Comparison of ENCODE assay signal across 19 cellular contexts in genomic region chr1:63330331-63330916, GRCh38. TPM values are rescaled to one million over a fixed set of nuclear protein-coding genes. Genes with fewer than 3 reads are reported as not detected.
DNase-seq lines count a peak whose midpoint lies in the region; ATAC-seq, FAIRE-seq and TF ChIP-seq lines count a peak whose summit lies in the region.
"Had no signal": no experiment of that assay in that cellular context is flagged by ENCODE, and none has a peak within 500 bp of the region (broad histone marks: within the 10 kb centered on the region; RNA-seq: fewer than 3 reads in every experiment).

No MANE protein-coding gene starts in this region.

- ATAC-seq in stimulated activated naive B cell treated with anti-CD40 and anti-IgM and Interleukin-4, amounts not matched to agents 10 μg/mL and 1 μg/mL and 100 μg/mL, for 72 hours (replicated peaks), result no peak
- no peak for ATAC-seq in HepG2
- ATAC-seq: activated CD8-positive, alpha-beta T cell treated with anti-CD3 and anti-CD28 coated beads for 36 hours; left lung had no signal

- 15 to 22% methylated on average over 18 to 28 of the region's 28 CpGs for whole genome bisulfite sequencing in GM23248 (ENCODE audit: low coverage in 1 of 2, low lambda C conversion rate in 2 of 2, missing lambda C conversion rate in 2 of 2), 2 experiments
- WGBS in HepG2 (ENCODE audit: low lambda C conversion rate), result 27% methylated on average over 18 of the region's 28 CpGs

- no peak for DNase-seq in activated naive CD4-positive, alpha-beta T cell treated with anti-CD3 and anti-CD28 coated beads for 36 hours
- no peak for DNase-seq in activated naive CD4-positive, alpha-beta T cell treated with Interleukin-2 at 50 U/mL for 16 hours
- no peak for DNase-seq in activated T-helper 1 cell treated with anti-CD3 and anti-CD28 coated beads, Interleukin-12 subunit alpha, Interleukin-12 subunit beta, Interleukin-2, Interleukin-4 antibody, amounts not matched to agents 30 ng/mL and 10 ng/mL and 1 ng/mL, durations not matched to agents 14 hours and 24 hours and 36 hours (ENCODE audit: low spot score)
- DNase-seq in stimulated activated naive B cell treated with anti-CD40 and anti-IgM and Interleukin-4, amounts not matched to agents 10 μg/mL and 1 μg/mL and 100 μg/mL, for 72 hours, result no peak
- DNase-seq in GM23248 (no peak), HepG2 (ENCODE audit: low spot score) (no peak), DMS53 treated with DMSO at 0.1 percent for 48 hours (lab: John Stamatoyannopoulos, UW; ENCODE audit: unreplicated experiment) (no peak)
- DNase-seq: activated CD8-positive, alpha-beta T cell treated with anti-CD3 and anti-CD28 coated beads for 36 hours; NCI-H1436 treated with DMSO at 0.1 percent for 48 hours; NCI-H345; SJCRH30; stimulated activated CD4-positive, alpha-beta T cell treated with anti-CD3 and anti-CD28 coated beads, Interleukin-4, amount 100 ng/mL, for 1 hour; trophoblast cell had no signal

- TF ChIP-seq POLR2A in HepG2 (IDR thresholded peaks at IDR 0.05; ENCODE audit: insufficient read depth in 1 of 2, low read depth in 2 of 2, low read length in 2 of 2), result no peak

- no peak overlapping the region for H3K27ac Mint-ChIP-seq in activated naive CD4-positive, alpha-beta T cell treated with anti-CD3 and anti-CD28 coated beads for 36 hours
- H3K27ac Mint-ChIP-seq in activated T-helper 1 cell treated with anti-CD3 and anti-CD28 coated beads, Interleukin-12 subunit alpha, Interleukin-12 subunit beta, Interleukin-2, Interleukin-4 antibody, amounts not matched to agents 30 ng/mL and 10 ng/mL and 1 ng/mL, durations not matched to agents 14 hours and 24 hours and 36 hours, result peak overlapping the region; percentile 1
- peak overlapping the region; percentile 75 for H3K27ac Mint-ChIP-seq in stimulated activated naive B cell treated with anti-CD40 and anti-IgM and Interleukin-4, amounts not matched to agents 10 μg/mL and 1 μg/mL and 100 μg/mL, for 72 hours
- H3K27ac Mint-ChIP-seq: activated CD8-positive, alpha-beta T cell treated with anti-CD3 and anti-CD28 coated beads for 36 hours had no signal

- H3K36me3 Mint-ChIP-seq in activated naive CD4-positive, alpha-beta T cell treated with anti-CD3 and anti-CD28 coated beads for 36 hours (ENCODE audit: low read depth), result no peaks in the 10 kb centered on the region
- H3K36me3 Mint-ChIP-seq in activated T-helper 1 cell treated with anti-CD3 and anti-CD28 coated beads, Interleukin-12 subunit alpha, Interleukin-12 subunit beta, Interleukin-2, Interleukin-4 antibody, amounts not matched to agents 30 ng/mL and 10 ng/mL and 1 ng/mL, durations not matched to agents 14 hours and 24 hours and 36 hours (ENCODE audit: low read depth), result peaks cover 3% of the 10 kb centered on the region
- peaks cover 16 to 19% of the 10 kb centered on the region in 2 donors for H3K36me3 Mint-ChIP-seq in stimulated activated naive B cell treated with anti-CD40 and anti-IgM and Interleukin-4, amounts not matched to agents 10 μg/mL and 1 μg/mL and 100 μg/mL, for 72 hours

- H3K4me1 ChIP-seq in iPS-20b (ENCODE audit: insufficient read depth, low read length) (peaks cover 27% of the 10 kb centered on the region; the same call in 1 of the 2 replicates), GM23248 (ENCODE audit: insufficient read depth) (no peaks in the 10 kb centered on the region), HepG2 (ENCODE audit: insufficient read depth, low read length) (peaks cover 22% of the 10 kb centered on the region)
- H3K4me1 ChIP-seq: SJCRH30 had no signal

- no peaks in the 10 kb centered on the region for H3F3A ChIP-seq in GM23248 (ENCODE audit: insufficient read depth)

- TF ChIP-seq EP300 in HepG2 (IDR thresholded peaks at IDR 0.05; ENCODE audit: low read depth in 2 of 2, low read length in 2 of 2) (no peak), HepG2 (CRISPR knock-in tag; IDR thresholded peaks at IDR 0.05; ENCODE audit: borderline replicate concordance) (no peak)

- no peak overlapping the region for H3K4me2 ChIP-seq in GM23248 (ENCODE audit: unreplicated experiment)
- H3K4me2 ChIP-seq in HepG2 (ENCODE audit: low read depth, low read length), result no peak overlapping the region

- H3K27ac ChIP-seq in iPS-20b (ENCODE audit: low read length) (no peak overlapping the region), GM23248 (no peak overlapping the region), HepG2 (ENCODE audit: extremely low read length, insufficient read depth, low read length) (no peak overlapping the region)
- H3K27ac ChIP-seq: cardiac muscle cell, left lung, SJCRH30 had no signal

- H3K4me3 ChIP-seq in iPS-20b (ENCODE audit: low read length) (peak overlapping the region; percentile 63), GM23248 (no peak overlapping the region), HepG2 (replicated peaks in 1 of 3; ENCODE audit: insufficient read depth in 1 of 3, low read depth in 2 of 3, low read length in 3 of 3) (no peak overlapping the region)
- H3K4me3 ChIP-seq: cardiac muscle cell, left lung, SJCRH30 had no signal

- POLR2A ChIA-PET in HepG2 (lab: Yijun Ruan, JAX), result no interaction called here

- H3K27me3 ChIP-seq in iPS-20b (ENCODE audit: insufficient read depth, low read length), result peaks cover 90% of the 10 kb centered on the region
- H3K27me3 ChIP-seq in GM23248 (replicated peaks; ENCODE audit: insufficient read depth), result peaks cover 88% of the 10 kb centered on the region
- peaks cover 6 to 62% of the 10 kb centered on the region in 2 experiments for H3K27me3 ChIP-seq in HepG2 (ENCODE audit: control insufficient read depth in 1 of 2, insufficient read depth in 2 of 2, low read length in 2 of 2)
- H3K27me3 ChIP-seq: SJCRH30 had no signal

- H2AFZ ChIP-seq in GM23248, result no peak overlapping the region
- H2AFZ ChIP-seq in HepG2 (ENCODE audit: low read length), result no peak overlapping the region

- H3K9me3 ChIP-seq in iPS-20b (ENCODE audit: insufficient read depth, low read depth, low read length), result no peaks in the 10 kb centered on the region
- no peaks in the 10 kb centered on the region for H3K9me3 ChIP-seq in GM23248 (ENCODE audit: low read depth)
- no peaks in the 10 kb centered on the region for H3K9me3 ChIP-seq in HepG2 (ENCODE audit: low read length)
- H3K9me3 ChIP-seq: left lung, SJCRH30 had no signal

- H3K9ac ChIP-seq in iPS-20b (ENCODE audit: low read depth, low read length) (peak overlapping the region; percentile 5; the same call in 1 of the 2 replicates), GM23248 (no peak overlapping the region), HepG2 (ENCODE audit: insufficient read depth, low read depth, low read length) (no peak overlapping the region)

- no TSS peak for BruUV-seq in HepG2 (replicated peaks; lab: Mats Ljungman, UMichigan)

- no peak for TF ChIP-seq CTCF in HepG2 (CRISPR knock-in tag; IDR thresholded peaks at IDR 0.05)

- TF ChIP-seq RAD21 in HepG2 (CRISPR knock-in tag; IDR thresholded peaks at IDR 0.05), result no peak

- peak overlapping the region; percentile 10 for H3K4me3 Mint-ChIP-seq in activated naive CD4-positive, alpha-beta T cell treated with anti-CD3 and anti-CD28 coated beads for 36 hours
- no peak overlapping the region for H3K4me3 Mint-ChIP-seq in activated T-helper 1 cell treated with anti-CD3 and anti-CD28 coated beads, Interleukin-12 subunit alpha, Interleukin-12 subunit beta, Interleukin-2, Interleukin-4 antibody, amounts not matched to agents 30 ng/mL and 10 ng/mL and 1 ng/mL, durations not matched to agents 14 hours and 24 hours and 36 hours
- H3K4me3 Mint-ChIP-seq in stimulated activated naive B cell treated with anti-CD40 and anti-IgM and Interleukin-4, amounts not matched to agents 10 μg/mL and 1 μg/mL and 100 μg/mL, for 72 hours, result peak overlapping the region; percentile 36 to 52
- H3K4me3 Mint-ChIP-seq: activated CD8-positive, alpha-beta T cell treated with anti-CD3 and anti-CD28 coated beads for 36 hours had no signal

- no peaks in the 10 kb centered on the region for H4K20me1 ChIP-seq in GM23248 (ENCODE audit: insufficient read depth)
- no peaks in the 10 kb centered on the region for H4K20me1 ChIP-seq in HepG2 (ENCODE audit: insufficient read depth, low read length)

- H3K9me2 ChIP-seq in GM23248 (ENCODE audit: insufficient read depth), result no peaks in the 10 kb centered on the region

- peaks cover 22% of the 10 kb centered on the region for H3K4me1 Mint-ChIP-seq in activated naive CD4-positive, alpha-beta T cell treated with anti-CD3 and anti-CD28 coated beads for 36 hours (ENCODE audit: low read depth)
- H3K4me1 Mint-ChIP-seq in activated T-helper 1 cell treated with anti-CD3 and anti-CD28 coated beads, Interleukin-12 subunit alpha, Interleukin-12 subunit beta, Interleukin-2, Interleukin-4 antibody, amounts not matched to agents 30 ng/mL and 10 ng/mL and 1 ng/mL, durations not matched to agents 14 hours and 24 hours and 36 hours (ENCODE audit: low read depth), result peaks cover 17% of the 10 kb centered on the region
- H3K4me1 Mint-ChIP-seq in stimulated activated naive B cell treated with anti-CD40 and anti-IgM and Interleukin-4, amounts not matched to agents 10 μg/mL and 1 μg/mL and 100 μg/mL, for 72 hours, result peaks cover 13 to 34% of the 10 kb centered on the region in 2 donors

- in situ Hi-C loops in GM23248 (cut with MboI) (no loop called here), HepG2 (cut with HindIII; ENCODE audit: extremely low pct_ligation_motif_present, low pct_unique_long_range_greater_than_20kb) (no loop called here)

- no peak for FAIRE-seq in HepG2 (lab: Jason Lieb, UNC)
- FAIRE-seq: GM18507, TTC549 had no signal

- H3K79me2 ChIP-seq in GM23248 (ENCODE audit: insufficient read depth) (no peaks in the 10 kb centered on the region), HepG2 (ENCODE audit: insufficient read depth, low read length) (no peaks in the 10 kb centered on the region)

- no peaks in the 10 kb centered on the region for H3K9me3 Mint-ChIP-seq in activated naive CD4-positive, alpha-beta T cell treated with anti-CD3 and anti-CD28 coated beads for 36 hours
- no peaks in the 10 kb centered on the region for H3K9me3 Mint-ChIP-seq in activated T-helper 1 cell treated with anti-CD3 and anti-CD28 coated beads, Interleukin-12 subunit alpha, Interleukin-12 subunit beta, Interleukin-2, Interleukin-4 antibody, amounts not matched to agents 30 ng/mL and 10 ng/mL and 1 ng/mL, durations not matched to agents 14 hours and 24 hours and 36 hours
- peaks cover 7 to 10% of the 10 kb centered on the region in 2 donors for H3K9me3 Mint-ChIP-seq in stimulated activated naive B cell treated with anti-CD40 and anti-IgM and Interleukin-4, amounts not matched to agents 10 μg/mL and 1 μg/mL and 100 μg/mL, for 72 hours

- CTCF ChIA-PET in activated naive CD4-positive, alpha-beta T cell treated with anti-CD3 and anti-CD28 coated beads for 36 hours (lab: Charles Lee), result interaction anchor here (0.9 to 2.4 kb wide), 4 partner anchors 11 to 529 kb away, joined by 3 to 12 read pairs (median 3); no protein-coding TSS in a partner anchor
- CTCF ChIA-PET in HepG2 (lab: Yijun Ruan, JAX; ENCODE audit: low intra/inter-chr PET ratio, low total read pairs), result no interaction called here

- H3K36me3 ChIP-seq in iPS-20b (ENCODE audit: insufficient read depth, low read depth, low read length), result no peaks in the 10 kb centered on the region
- no peaks in the 10 kb centered on the region for H3K36me3 ChIP-seq in GM23248 (ENCODE audit: low read depth)
- no peaks in the 10 kb centered on the region for H3K36me3 ChIP-seq in HepG2 (replicated peaks in 1 of 2; ENCODE audit: control insufficient read depth in 1 of 2, insufficient read depth in 2 of 2, low read length in 2 of 2)
- H3K36me3 ChIP-seq: cardiac muscle cell, left lung, SJCRH30 had no signal

- intact Hi-C loops in activated naive CD4-positive, alpha-beta T cell treated with anti-CD3 and anti-CD28 coated beads for 36 hours (cut with micrococcal nuclease), result no loop called here
- intact Hi-C loops in activated T-helper 1 cell treated with anti-CD3 and anti-CD28 coated beads, Interleukin-12 subunit alpha, Interleukin-12 subunit beta, Interleukin-2, Interleukin-4 antibody, amounts not matched to agents 30 ng/mL and 10 ng/mL and 1 ng/mL, durations not matched to agents 14 hours and 24 hours and 36 hours (cut with micrococcal nuclease), result no loop called here
- intact Hi-C loops in HepG2 (cut with micrococcal nuclease; ENCODE audit: unreplicated experiment), result no loop called here

- peaks cover 79% of the 10 kb centered on the region for H3K27me3 Mint-ChIP-seq in activated naive CD4-positive, alpha-beta T cell treated with anti-CD3 and anti-CD28 coated beads for 36 hours (ENCODE audit: low read depth)
- H3K27me3 Mint-ChIP-seq in activated T-helper 1 cell treated with anti-CD3 and anti-CD28 coated beads, Interleukin-12 subunit alpha, Interleukin-12 subunit beta, Interleukin-2, Interleukin-4 antibody, amounts not matched to agents 30 ng/mL and 10 ng/mL and 1 ng/mL, durations not matched to agents 14 hours and 24 hours and 36 hours (ENCODE audit: insufficient read depth), result peaks cover 80% of the 10 kb centered on the region
- peaks cover 74 to 86% of the 10 kb centered on the region in 2 donors for H3K27me3 Mint-ChIP-seq in stimulated activated naive B cell treated with anti-CD40 and anti-IgM and Interleukin-4, amounts not matched to agents 10 μg/mL and 1 μg/mL and 100 μg/mL, for 72 hours

RNA-seq across cellular contexts. Expression of gene FOXD3, which starts 8.1 kb away (rescaled TPM):
- not detected for total RNA-seq in activated naive CD4-positive, alpha-beta T cell treated with anti-CD3 and anti-CD28 coated beads for 36 hours
- not detected in 2 replicates for total RNA-seq in activated T-helper 1 cell treated with anti-CD3 and anti-CD28 coated beads, Interleukin-12 subunit alpha, Interleukin-12 subunit beta, Interleukin-2, Interleukin-4 antibody, amounts not matched to agents 30 ng/mL and 10 ng/mL and 1 ng/mL, durations not matched to agents 14 hours and 24 hours and 36 hours
- total RNA-seq in GM23248 (2014; rRNA removed; shearing (Covaris generic)), result not detected in 2 replicates
- polyA plus RNA-seq in GM23248 (2016; fragmentation: Nextera tagmentation; extraction: Ambion mirVana), result not detected in 2 replicates
- not detected in 2 replicates for total RNA-seq in HepG2 (2016; rRNA removed; fragmentation: Illumina TruSeq; extraction: Trizol)
- not detected in 2 replicates for total RNA-seq in HepG2 (2016; cell fraction: cytosol; rRNA removed; fragmentation: Illumina TruSeq; extraction: Trizol; ENCODE audit: low read depth)
- total RNA-seq in HepG2 (2016; cell fraction: insoluble cytoplasmic fraction; rRNA removed; fragmentation: Illumina TruSeq; extraction: Trizol), result not detected in 2 replicates
- not detected in 2 replicates for total RNA-seq in HepG2 (2016; cell fraction: membrane; rRNA removed; fragmentation: Illumina TruSeq; extraction: Trizol)
- not detected in 2 replicates for total RNA-seq in HepG2 (2016; cell fraction: nucleus; rRNA removed; fragmentation: Illumina TruSeq; extraction: Trizol)
- not detected in 2 replicates for polyA plus RNA-seq in HepG2 (2011; rRNA removed)
- polyA plus RNA-seq in HepG2 (2011; cell fraction: cytosol; rRNA removed), result not detected in 2 replicates
- not detected in 2 replicates for polyA plus RNA-seq in HepG2 (2011; cell fraction: nucleus; rRNA removed)
- not detected in 2 replicates for polyA plus RNA-seq in HepG2 (2012)
- not detected in 2 replicates for polyA plus RNA-seq in HepG2 (2016; cell fraction: cytosol; fragmentation: Illumina TruSeq; extraction: Trizol; ENCODE audit: low read depth)
- not detected in 2 replicates for polyA plus RNA-seq in HepG2 (2016; cell fraction: insoluble cytoplasmic fraction; fragmentation: Illumina TruSeq; extraction: Trizol; ENCODE audit: low read depth)
- polyA plus RNA-seq in HepG2 (2016; cell fraction: membrane; fragmentation: Illumina TruSeq; extraction: Trizol; ENCODE audit: low read depth), result not detected in 2 replicates
- not detected in 2 replicates for polyA plus RNA-seq in HepG2 (2016; cell fraction: nucleus; fragmentation: Illumina TruSeq; extraction: Trizol; ENCODE audit: insufficient read depth, low read depth)
- not detected in 2 replicates for polyA minus RNA-seq in HepG2 (2011; rRNA and poly(A)+ RNA removed; ENCODE audit: low replicate concordance)
- not detected in 2 replicates for polyA minus RNA-seq in HepG2 (2011; cell fraction: cytosol; rRNA and poly(A)+ RNA removed)
- polyA minus RNA-seq in HepG2 (2011; cell fraction: nucleus; rRNA and poly(A)+ RNA removed), result not detected in 2 replicates
- total RNA-seq: activated CD8-positive, alpha-beta T cell treated with anti-CD3 and anti-CD28 coated beads for 36 hours; cardiac muscle cell; left lung had no signal
- polyA plus RNA-seq: AG04450, cardiac muscle cell had no signal

RNA-seq across cellular contexts. Expression of gene ALG6, which starts 37.0 kb away (rescaled TPM):
- total RNA-seq in activated naive CD4-positive, alpha-beta T cell treated with anti-CD3 and anti-CD28 coated beads for 36 hours, result 10 to 100 TPM; 11.0 to 13.5 TPM
- 25.8 and 26.9 TPM in 2 replicates for total RNA-seq in activated T-helper 1 cell treated with anti-CD3 and anti-CD28 coated beads, Interleukin-12 subunit alpha, Interleukin-12 subunit beta, Interleukin-2, Interleukin-4 antibody, amounts not matched to agents 30 ng/mL and 10 ng/mL and 1 ng/mL, durations not matched to agents 14 hours and 24 hours and 36 hours
- 8.4 and 12.8 TPM in 2 replicates for total RNA-seq in GM23248 (2014; rRNA removed; shearing (Covaris generic))
- polyA plus RNA-seq in GM23248 (2016; fragmentation: Nextera tagmentation; extraction: Ambion mirVana) (14.0 and 14.3 TPM in 2 replicates), HepG2 (2011; rRNA removed) (4.4 and 6.8 TPM in 2 replicates)
- 4.5 and 8.1 TPM in 2 replicates for total RNA-seq in HepG2 (2016; rRNA removed; fragmentation: Illumina TruSeq; extraction: Trizol)
- 1.4 and 2.8 TPM in 2 replicates for total RNA-seq in HepG2 (2016; cell fraction: cytosol; rRNA removed; fragmentation: Illumina TruSeq; extraction: Trizol; ENCODE audit: low read depth)
- 4.9 and 8.6 TPM in 2 replicates for total RNA-seq in HepG2 (2016; cell fraction: insoluble cytoplasmic fraction; rRNA removed; fragmentation: Illumina TruSeq; extraction: Trizol)
- total RNA-seq in HepG2 (2016; cell fraction: membrane; rRNA removed; fragmentation: Illumina TruSeq; extraction: Trizol), result 3.1 and 3.9 TPM in 2 replicates
- total RNA-seq in HepG2 (2016; cell fraction: nucleus; rRNA removed; fragmentation: Illumina TruSeq; extraction: Trizol), result 14.7 and 17.1 TPM in 2 replicates
- polyA plus RNA-seq in HepG2 (2011; cell fraction: cytosol; rRNA removed), result 2.0 and 3.2 TPM in 2 replicates
- 3.6 and 4.7 TPM in 2 replicates for polyA plus RNA-seq in HepG2 (2011; cell fraction: nucleus; rRNA removed)
- polyA plus RNA-seq in HepG2 (2012), result 5.5 and 6.3 TPM in 2 replicates
- 1.6 and 1.7 TPM in 2 replicates for polyA plus RNA-seq in HepG2 (2016; cell fraction: cytosol; fragmentation: Illumina TruSeq; extraction: Trizol; ENCODE audit: low read depth)
- polyA plus RNA-seq in HepG2 (2016; cell fraction: insoluble cytoplasmic fraction; fragmentation: Illumina TruSeq; extraction: Trizol; ENCODE audit: low read depth), result 4.7 and 5.3 TPM in 2 replicates
- polyA plus RNA-seq in HepG2 (2016; cell fraction: membrane; fragmentation: Illumina TruSeq; extraction: Trizol; ENCODE audit: low read depth), result 2.3 and 2.7 TPM in 2 replicates
- polyA plus RNA-seq in HepG2 (2016; cell fraction: nucleus; fragmentation: Illumina TruSeq; extraction: Trizol; ENCODE audit: insufficient read depth, low read depth), result 19.6 and 21.1 TPM in 2 replicates
- 3.0 and 7.1 TPM in 2 replicates for polyA minus RNA-seq in HepG2 (2011; rRNA and poly(A)+ RNA removed; ENCODE audit: low replicate concordance)
- 3.1 and 3.4 TPM in 2 replicates for polyA minus RNA-seq in HepG2 (2011; cell fraction: cytosol; rRNA and poly(A)+ RNA removed)
- 12.0 and 16.0 TPM in 2 replicates for polyA minus RNA-seq in HepG2 (2011; cell fraction: nucleus; rRNA and poly(A)+ RNA removed)
